In genomic region chr11:1232328-1233321, GRCh38 we compare ENCODE assay signal across 20 cellular contexts. TPM values are rescaled to one million over a fixed set of nuclear protein-coding genes. Genes with fewer than 3 reads are reported as not detected.
DNase-seq lines count a peak whose midpoint lies in the region; ATAC-seq and TF ChIP-seq lines count a peak whose summit lies in the region.
"Had no signal": no experiment of that assay in that cellular context is flagged by ENCODE, and none has a peak within 500 bp of the region (broad histone marks: within the 10 kb centered on the region; RNA-seq: fewer than 3 reads in every experiment).

No MANE protein-coding gene starts in this region.

- no peaks in the 10 kb centered on the region for H4K20me1 ChIP-seq in GM23338 (replicated peaks; ENCODE audit: insufficient read depth)

- TF ChIP-seq EP300 in suprapubic skin (IDR thresholded peaks at IDR 0.05) (no peak), tibial nerve (IDR thresholded peaks at IDR 0.05) (no peak)

- H3K9me3 Mint-ChIP-seq in GM23338: no peaks in the 10 kb centered on the region
- H3K9me3 Mint-ChIP-seq: activated B cell treated with CpG ODN at 0.5 μM for 24 hours had no signal

- H3K27ac Mint-ChIP-seq in GM23338: no peak overlapping the region
- H3K27ac Mint-ChIP-seq: activated B cell treated with CpG ODN at 0.5 μM for 24 hours had no signal

- H3K27me3 ChIP-seq in WERI-Rb-1 (ENCODE audit: insufficient read depth, low read depth, severe bottlenecking): no peaks in the 10 kb centered on the region
- H3K27me3 ChIP-seq in suprapubic skin: peaks cover 60% of the 10 kb centered on the region
- H3K27me3 ChIP-seq in tibial nerve: peaks cover 0 to 14% of the 10 kb centered on the region in 2 donors
- H3K27me3 ChIP-seq in GM23338 (ENCODE audit: insufficient read depth): no peaks in the 10 kb centered on the region

- H3K79me2 ChIP-seq in GM23338 (replicated peaks; ENCODE audit: insufficient read depth): no peaks in the 10 kb centered on the region

- TF ChIP-seq CTCF in WERI-Rb-1 (IDR thresholded peaks at IDR 0.05; ENCODE audit: low read depth, low read length) (no peak), suprapubic skin (IDR thresholded peaks at IDR 0.05) (no peak), tibial nerve (IDR thresholded peaks at IDR 0.05) (no peak), GM23338 (conservative IDR thresholded peaks at IDR 0.05; ENCODE audit: low read depth in 2 of 2) (no peak)

- H3K9me2 ChIP-seq in GM23338 (ENCODE audit: insufficient read depth): no peaks in the 10 kb centered on the region

- H3K27ac ChIP-seq in WERI-Rb-1 (peak overlapping the region; percentile 34), suprapubic skin (no peak overlapping the region), tibial nerve (no peak overlapping the region), GM23338 (ENCODE audit: low read depth) (no peak overlapping the region)
- H3K27ac ChIP-seq: GM23248 had no signal

- no peaks in the 10 kb centered on the region for H3K9me3 ChIP-seq in WERI-Rb-1 (ENCODE audit: severe bottlenecking)
- H3K9me3 ChIP-seq in suprapubic skin: no peaks in the 10 kb centered on the region
- no peaks in the 10 kb centered on the region for H3K9me3 ChIP-seq in tibial nerve

- no peak for ATAC-seq in GM19324 (IDR thresholded peaks at IDR 0.05; ENCODE audit: low FRiP score, unreplicated experiment)
- ATAC-seq in GM23338: no peak

- no peak for TF ChIP-seq POLR2A in suprapubic skin (IDR thresholded peaks at IDR 0.05)
- no peak for TF ChIP-seq POLR2A in tibial nerve (IDR thresholded peaks at IDR 0.05)

- WGBS in suprapubic skin: 79% methylated on average over 15 of the region's 67 CpGs
- WGBS in tibial nerve, 2 donors: 76 to 81% methylated on average over 47 to 63 of the region's 67 CpGs

- no peak overlapping the region for H2AFZ ChIP-seq in GM23338
- H2AFZ ChIP-seq: GM23248 had no signal

- DNase-seq in activated CD4-positive, CD25-positive, alpha-beta regulatory T cell treated with anti-CD3 and anti-CD28 coated beads, Interleukin-2, amount 50 U/mL, for 72 hours: peak; percentile 26
- no peak for DNase-seq in activated CD4-positive, CD25-positive, alpha-beta regulatory T cell (lab: John Stamatoyannopoulos, UW)
- DNase-seq in WERI-Rb-1 (peak; percentile 8), islet precursor cell (peak; percentile 49), suprapubic skin (ENCODE audit: low spot score in 2 of 2) (peak; percentile 49 to 72), tibial nerve (ENCODE audit: low spot score in 2 of 2) (no peak), GM23338 (ENCODE audit: low spot score) (no peak)
- DNase-seq: activated B cell treated with CpG ODN at 0.5 μM for 24 hours; activated gamma-delta T cell treated with Interleukin-2 at 50 U/mL for 16 hours; anterior cingulate cortex; GM23248; mesendoderm; NCI-H187 treated with DMSO at 0.1 percent for 48 hours; NCI-H774; stimulated activated CD4-positive, alpha-beta T cell treated with anti-CD3 and anti-CD28 coated beads, Interleukin-1b, Interleukin-23, amount 100 ng/mL, for 48 hours had no signal

- no peak overlapping the region for H3K4me2 ChIP-seq in GM23338

- H3K4me3 ChIP-seq in WERI-Rb-1 (ENCODE audit: low read depth, low read length) (no peak overlapping the region), suprapubic skin (no peak overlapping the region), tibial nerve (no peak overlapping the region), GM23338 (no peak overlapping the region)
- H3K4me3 ChIP-seq: GM23248 had no signal

- H3K4me1 Mint-ChIP-seq in GM23338: no peaks in the 10 kb centered on the region
- H3K4me1 Mint-ChIP-seq: activated B cell treated with CpG ODN at 0.5 μM for 24 hours had no signal

- H3K36me3 ChIP-seq in WERI-Rb-1: no peaks in the 10 kb centered on the region
- H3K36me3 ChIP-seq in suprapubic skin: no peaks in the 10 kb centered on the region
- H3K36me3 ChIP-seq in tibial nerve: peaks cover 0 to 8% (median 0%) of the 10 kb centered on the region in 3 donors
- H3K36me3 ChIP-seq in GM23338 (ENCODE audit: insufficient read depth): no peaks in the 10 kb centered on the region

- no peak overlapping the region for H3K4me3 Mint-ChIP-seq in GM23338
- H3K4me3 Mint-ChIP-seq: activated B cell treated with CpG ODN at 0.5 μM for 24 hours had no signal

- H3K36me3 Mint-ChIP-seq in GM23338 (ENCODE audit: low read depth): no peaks in the 10 kb centered on the region

- H3K27me3 Mint-ChIP-seq in GM23338 (ENCODE audit: insufficient read depth, low read depth, poor library complexity): no peaks in the 10 kb centered on the region
- H3K27me3 Mint-ChIP-seq: activated B cell treated with CpG ODN at 0.5 μM for 24 hours had no signal

- H3K4me1 ChIP-seq in suprapubic skin (peaks cover 13% of the 10 kb centered on the region), tibial nerve (no peaks in the 10 kb centered on the region), GM23338 (ENCODE audit: insufficient read depth) (no peaks in the 10 kb centered on the region)

- H3F3A ChIP-seq in GM23338 (replicated peaks; ENCODE audit: low read depth): no peaks in the 10 kb centered on the region

TF ChIP-seq in GM23338, 12 proteins besides CTCF, POLR2A, EP300 and RAD21:
- TF ChIP-seq REST (IDR thresholded peaks at IDR 0.05; ENCODE audit: unreplicated experiment): no peak
- no peak for TF ChIP-seq CREB1 (CRISPR knock-in tag; IDR thresholded peaks at IDR 0.05; ENCODE audit: low read depth)
- no peak for TF ChIP-seq ZNF114 (CRISPR knock-in tag; IDR thresholded peaks at IDR 0.05)

RNA-seq across cellular contexts. Expression of gene MUC5B, which starts 9.8 kb away (rescaled TPM):
- total RNA-seq in suprapubic skin: under 1 TPM; 0.08 to 0.34 (median 0.13) TPM
- under 1 TPM in 2 of 4 donors, not detected in 2; under 0.01 to 0.22 TPM for total RNA-seq in tibial nerve
- total RNA-seq in GM23338 (2014; rRNA removed; shearing (Covaris generic)): 0.90 TPM in 1 of 2 replicates, not detected in the other
- 0.05 and 0.18 TPM in 2 replicates for polyA plus RNA-seq in GM23338 (2016; fragmentation: Nextera tagmentation; extraction: Ambion mirVana)
- total RNA-seq: activated B cell treated with CpG ODN at 0.5 μM for 24 hours, endothelial cell of umbilical vein, frontal cortex, GM23248, MCF 10A, RPMI7951 had no signal
- polyA plus RNA-seq: endothelial cell of umbilical vein, GM23248 had no signal

Comparison
In these comparisons a context has a peak if more than half of its experiments do, and no peak if none do; other contexts are left out.
1. DNase-seq: peak in activated CD4-positive, CD25-positive, alpha-beta regulatory T cell treated with anti-CD3 and anti-CD28 coated beads, Interleukin-2, amount 50 U/mL, for 72 hours (single experiment), WERI-Rb-1 (single experiment), islet precursor cell (single experiment) and suprapubic skin (2 of 2); none in activated CD4-positive, CD25-positive, alpha-beta regulatory T cell (0 of 4), tibial nerve (0 of 2) and GM23338 (single experiment).